8 cellular contexts compared by ENCODE assay signal in genomic region chr1:1511533-1512285, GRCh38. TPM values are rescaled to one million over a fixed set of nuclear protein-coding genes. Genes with fewer than 3 reads are reported as not detected.
A peak's percentile ranks its signal among the peaks of the same experiment; 100 is the strongest.
DNase-seq lines count a peak whose midpoint lies in the region; ATAC-seq and TF ChIP-seq lines count a peak whose summit lies in the region.

ATAD3A (plus strand) TSS chr1:1512162; CDS start chr1:1512269, 107 bp downstream.

- H3K27me3 ChIP-seq in ectodermal cell (ENCODE audit: control insufficient read depth, insufficient read depth, low read length, poor library complexity, severe bottlenecking) (no peaks in the 10 kb centered on the region), lung (ENCODE audit: control insufficient read depth, insufficient read depth) (no peaks in the 10 kb centered on the region)

- H3K36me3 ChIP-seq in ectodermal cell (ENCODE audit: control insufficient read depth, insufficient read depth, low read length) (peaks cover under 1% of the 10 kb centered on the region), lung (ENCODE audit: control insufficient read depth in 2 of 2, insufficient read depth in 2 of 2, low read length in 2 of 2) (no peaks in the 10 kb centered on the region)

- peak; percentile 97 for DNase-seq in CMK (ENCODE audit: low read depth)
- DNase-seq in HT-29 (ENCODE audit: low spot score): peak; percentile 95
- DNase-seq in NK-92 treated with Interleukin-12 subunit alpha and Interleukin-12 subunit beta, amount 100 ng/mL, for 24 hours (lab: John Stamatoyannopoulos, UW): peak; percentile 95
- peak; percentile 89 to 90 for DNase-seq in activated CD8-positive, alpha-beta memory T cell treated with anti-CD3 and anti-CD28 coated beads for 1 hour (ENCODE audit: extremely low read depth in 1 of 2, low read depth in 1 of 2)
- peak; percentile 98 for DNase-seq in lung (ENCODE audit: low spot score)
- peak; percentile 93 to 97 (median 93) for DNase-seq in stimulated activated CD4-positive, alpha-beta T cell treated with anti-CD3 and anti-CD28 coated beads, TNF-alpha, amount 100 ng/mL, for 24 hours (ENCODE audit: low read depth in 3 of 3)

- WGBS in ectodermal cell, 2 experiments: 0 to 1% methylated on average over 99 of the region's 99 CpGs
- 0% methylated on average over 72 to 99 of the region's 99 CpGs for WGBS in lung, 2 donors

- H3K4me3 ChIP-seq in ectodermal cell (ENCODE audit: insufficient read depth, low read depth, low read length) (peak within 1 kb of the TSS; percentile 63), lung (peak within 1 kb of the TSS; percentile 88)

- no peak for TF ChIP-seq CTCF in lung (IDR thresholded peaks at IDR 0.05; ENCODE audit: control extremely low read depth, extremely low read depth)

- H3K27ac ChIP-seq in ectodermal cell (ENCODE audit: insufficient read depth, low read depth, low read length, poor library complexity, severe bottlenecking) (peak within 1 kb of the TSS; percentile 74), lung (ENCODE audit: low read depth in 1 of 2, low read length in 1 of 2) (peak within 1 kb of the TSS; percentile 88 to 98)

- ATAC-seq in GM21360 (IDR thresholded peaks at IDR 0.05; ENCODE audit: unreplicated experiment) (peak; percentile 87), lung (ENCODE audit: insufficient read depth, low FRiP score) (peak; percentile 97)

- H3K4me1 ChIP-seq in ectodermal cell (ENCODE audit: control insufficient read depth, insufficient read depth, low read length) (no peaks in the 10 kb centered on the region), lung (ENCODE audit: control insufficient read depth in 2 of 2, insufficient read depth in 2 of 2, low read length in 2 of 2) (peaks cover 0 to 2% of the 10 kb centered on the region in 2 donors)

- H3K9me3 ChIP-seq in ectodermal cell (ENCODE audit: control insufficient read depth, low read length) (no peaks in the 10 kb centered on the region), lung (ENCODE audit: control insufficient read depth in 2 of 2, insufficient read depth in 1 of 2, low read length in 1 of 2) (no peaks in the 10 kb centered on the region)

RNA-seq across cellular contexts. Expression of gene ATAD3A, which starts in this region (rescaled TPM):
- 155 and 162 TPM in 2 replicates for total RNA-seq in HT-29 (2014; rRNA removed; shearing (Covaris generic))
- polyA plus RNA-seq in ectodermal cell (2013, experiment 1 of 4): 43.1 TPM
- polyA plus RNA-seq in ectodermal cell (2013, experiment 2 of 4): 44.7 TPM
- polyA plus RNA-seq in ectodermal cell (2013, experiment 3 of 4): 27.0 TPM
- polyA plus RNA-seq in ectodermal cell (2013, experiment 4 of 4): 29.8 TPM
- total RNA-seq in lung: 10 to 100 TPM in 1 of 2 donors, 1 to 10 TPM in 1; 8.1 to 31.3 TPM
- polyA plus RNA-seq in lung: 10 to 100 TPM; 26.9 to 29.8 TPM

Comparison
In these comparisons a context has a peak if more than half of its experiments do, and no peak if none do; other contexts are left out.
1. Peak in every context shown above with its lines: DNase-seq, ATAC-seq, H3K4me3 ChIP-seq and H3K27ac ChIP-seq.